In genomic region chr15:39181901-39182300, GRCh38 we compare ENCODE assay signal across 13 cellular contexts.
DNase-seq lines count a peak whose midpoint lies in the region; ATAC-seq and TF ChIP-seq lines count a peak whose summit lies in the region.
"Had no signal": no experiment of that assay in that cellular context is flagged by ENCODE, and none has a peak within 500 bp of the region (broad histone marks: within the 10 kb centered on the region; RNA-seq: fewer than 3 reads in every experiment).

No MANE protein-coding gene starts in this region.

- no peaks in the 10 kb centered on the region for H3K9me3 Mint-ChIP-seq in type B pancreatic cell
- H3K9me3 Mint-ChIP-seq in natural killer cell treated with Interleukin-12 subunit alpha and Interleukin-12 subunit beta and Interleukin-15 and Interleukin-18, amount 100 ng/mL, for 72 hours, result no peaks in the 10 kb centered on the region
- H3K9me3 Mint-ChIP-seq: naive thymus-derived CD8-positive, alpha-beta T cell had no signal

- no peaks in the 10 kb centered on the region for H3K36me3 Mint-ChIP-seq in type B pancreatic cell
- H3K36me3 Mint-ChIP-seq in natural killer cell treated with Interleukin-12 subunit alpha and Interleukin-12 subunit beta and Interleukin-15 and Interleukin-18, amount 100 ng/mL, for 72 hours, result no peaks in the 10 kb centered on the region
- H3K36me3 Mint-ChIP-seq: CD4-positive, alpha-beta memory T cell; naive thymus-derived CD8-positive, alpha-beta T cell had no signal

- ATAC-seq in natural killer cell treated with Interleukin-12 subunit alpha and Interleukin-12 subunit beta and Interleukin-15 and Interleukin-18, amount 100 ng/mL, for 72 hours, result no peak
- ATAC-seq: naive thymus-derived CD8-positive, alpha-beta T cell had no signal

- TF ChIP-seq CTCF in type B pancreatic cell (conservative IDR thresholded peaks at IDR 0.05), result no peak

- no peak overlapping the region for H3K27ac Mint-ChIP-seq in type B pancreatic cell
- H3K27ac Mint-ChIP-seq in natural killer cell treated with Interleukin-12 subunit alpha and Interleukin-12 subunit beta and Interleukin-15 and Interleukin-18, amount 100 ng/mL, for 72 hours, result no peak overlapping the region
- H3K27ac Mint-ChIP-seq: CD4-positive, alpha-beta memory T cell; naive thymus-derived CD8-positive, alpha-beta T cell had no signal

- peak overlapping the region; percentile 8 for H3K4me3 Mint-ChIP-seq in type B pancreatic cell
- no peak overlapping the region for H3K4me3 Mint-ChIP-seq in natural killer cell treated with Interleukin-12 subunit alpha and Interleukin-12 subunit beta and Interleukin-15 and Interleukin-18, amount 100 ng/mL, for 72 hours
- H3K4me3 Mint-ChIP-seq: CD4-positive, alpha-beta memory T cell; naive thymus-derived CD8-positive, alpha-beta T cell had no signal

- peaks cover 21% of the 10 kb centered on the region for H3K4me1 Mint-ChIP-seq in type B pancreatic cell (ENCODE audit: unreplicated experiment)
- no peaks in the 10 kb centered on the region for H3K4me1 Mint-ChIP-seq in natural killer cell treated with Interleukin-12 subunit alpha and Interleukin-12 subunit beta and Interleukin-15 and Interleukin-18, amount 100 ng/mL, for 72 hours (ENCODE audit: low read depth in 2 of 2)
- H3K4me1 Mint-ChIP-seq: CD4-positive, alpha-beta memory T cell; naive thymus-derived CD8-positive, alpha-beta T cell had no signal

- DNase-seq in GM04503 (ENCODE audit: low read depth) (peak; percentile 76), amniotic stem cell (lab: John Stamatoyannopoulos, UW) (peak; percentile 37), kidney tubule cell (ENCODE audit: low spot score) (peak; percentile 79), type B pancreatic cell (ENCODE audit: extremely low spot score, unreplicated experiment) (no peak), NCI-H69 (lab: John Stamatoyannopoulos, UW) (no peak), NCI-H1105 treated with DMSO at 0.1 percent for 48 hours (lab: John Stamatoyannopoulos, UW) (no peak)
- DNase-seq in natural killer cell treated with Interleukin-12 subunit alpha and Interleukin-12 subunit beta and Interleukin-15 and Interleukin-18, amount 100 ng/mL, for 72 hours (ENCODE audit: low spot score), result no peak
- DNase-seq: activated effector memory CD4-positive, alpha-beta T cell treated with Interleukin-2 at 50 U/mL for 16 hours; CD4-positive, alpha-beta memory T cell; cortex of kidney; naive thymus-derived CD8-positive, alpha-beta T cell; NCI-H2081 treated with DMSO at 0.1 percent for 48 hours; retina had no signal

- H3K27me3 Mint-ChIP-seq in type B pancreatic cell, result no peaks in the 10 kb centered on the region
- H3K27me3 Mint-ChIP-seq in natural killer cell treated with Interleukin-12 subunit alpha and Interleukin-12 subunit beta and Interleukin-15 and Interleukin-18, amount 100 ng/mL, for 72 hours, result peaks cover 31 to 41% of the 10 kb centered on the region in 2 donors

Comparison
In these comparisons a context has a peak if more than half of its experiments do, and no peak if none do; other contexts are left out.
1. DNase-seq: peak in GM04503 (single experiment), amniotic stem cell (single experiment) and kidney tubule cell (single experiment); none in type B pancreatic cell (single experiment), natural killer cell treated with Interleukin-12 subunit alpha and Interleukin-12 subunit beta and Interleukin-15 and Interleukin-18, amount 100 ng/mL, for 72 hours (single experiment), NCI-H69 (single experiment) and NCI-H1105 treated with DMSO at 0.1 percent for 48 hours (single experiment).